In the genomic region with DNA sequence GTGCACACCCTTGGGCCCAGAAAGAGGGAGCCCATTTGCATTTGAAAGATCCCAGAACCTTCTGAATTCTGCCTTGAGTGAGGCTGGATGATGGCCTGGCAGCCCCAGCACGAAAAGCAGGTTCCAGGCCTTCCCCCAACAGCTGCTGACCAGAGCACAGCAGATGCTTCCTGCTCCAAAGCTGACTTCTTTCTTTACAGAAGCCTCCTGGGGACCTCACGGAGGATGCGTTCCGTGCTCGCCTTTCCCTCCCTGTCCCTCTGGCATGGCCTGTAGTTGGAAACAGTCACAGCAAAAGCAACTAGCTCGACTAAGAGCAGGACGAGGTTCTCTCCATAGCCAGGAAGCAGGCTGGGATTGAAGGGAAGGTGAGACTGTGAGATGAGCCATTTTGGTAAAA, we compare ENCODE assay signal across 20 cellular contexts.
A peak's percentile ranks its signal among the peaks of the same experiment; 100 is the strongest.
DNase-seq lines count a peak whose midpoint lies in the region; ATAC-seq, FAIRE-seq and TF ChIP-seq lines count a peak whose summit lies in the region.
"Had no signal": no experiment of that assay in that cellular context is flagged by ENCODE, and none has a peak within 500 bp of the region (broad histone marks: within the 10 kb centered on the region; RNA-seq: fewer than 3 reads in every experiment).

No MANE protein-coding gene starts in this region.

- H3K4me1 ChIP-seq in left ventricle myocardium inferior (no peaks in the 10 kb centered on the region), right cardiac atrium (ENCODE audit: control insufficient read depth, insufficient read depth, low read length) (no peaks in the 10 kb centered on the region), kidney (ENCODE audit: control insufficient read depth in 1 of 2, insufficient read depth in 1 of 2, low read depth in 1 of 2, low read length in 2 of 2) (no peaks in the 10 kb centered on the region), prostate gland (replicated peaks) (peaks cover 7% of the 10 kb centered on the region), Peyer's patch (peaks cover 0 to 13% (median 0%) of the 10 kb centered on the region in 4 donors)
- H3K4me1 ChIP-seq: A549 had no signal

- H3K27ac ChIP-seq in left ventricle myocardium inferior (replicated peaks) (no peak overlapping the region), right cardiac atrium (ENCODE audit: low read length) (no peak overlapping the region), VCaP (peak overlapping the region; percentile 99), kidney (ENCODE audit: low read depth in 2 of 2, low read length in 2 of 2) (no peak overlapping the region), prostate gland (no peak overlapping the region), Peyer's patch (no peak overlapping the region)
- H3K27ac ChIP-seq: A549 had no signal

- H3K9ac ChIP-seq in kidney (ENCODE audit: low read length in 2 of 2): no peak overlapping the region

- H3K36me3 ChIP-seq in left ventricle myocardium inferior (no peaks in the 10 kb centered on the region), kidney (ENCODE audit: control insufficient read depth in 1 of 2, insufficient read depth in 2 of 2, low read length in 2 of 2) (no peaks in the 10 kb centered on the region), prostate gland (no peaks in the 10 kb centered on the region), Peyer's patch (no peaks in the 10 kb centered on the region)

- no peak for FAIRE-seq in kidney (lab: Jason Lieb, UNC)
- FAIRE-seq: A549, GM12878, HepG2, K562 had no signal

- intact Hi-C loops in left ventricle myocardium inferior (cut with micrococcal nuclease) (no loop called here), right cardiac atrium (cut with DNase I) (no loop called here), kidney (cut with DNase I) (no loop called here), prostate gland (cut with DNase I) (no loop called here)

- no peaks in the 10 kb centered on the region for H3K9me3 ChIP-seq in left ventricle myocardium inferior (replicated peaks)
- no peaks in the 10 kb centered on the region for H3K9me3 ChIP-seq in right cardiac atrium (ENCODE audit: control insufficient read depth, low read length)
- no peaks in the 10 kb centered on the region for H3K9me3 ChIP-seq in kidney (ENCODE audit: control insufficient read depth in 1 of 2, low read length in 2 of 2)
- H3K9me3 ChIP-seq in prostate gland: no peaks in the 10 kb centered on the region
- no peaks in the 10 kb centered on the region for H3K9me3 ChIP-seq in Peyer's patch
- H3K9me3 ChIP-seq: A549 had no signal

- no peak overlapping the region for H3K4me3 ChIP-seq in left ventricle myocardium inferior
- H3K4me3 ChIP-seq in right cardiac atrium (ENCODE audit: low read length): no peak overlapping the region
- no peak overlapping the region for H3K4me3 ChIP-seq in kidney (ENCODE audit: low read length in 2 of 2)
- H3K4me3 ChIP-seq in prostate gland: no peak overlapping the region
- no peak overlapping the region for H3K4me3 ChIP-seq in Peyer's patch
- H3K4me3 ChIP-seq: A549, GM12878, GM23338, K562 had no signal

- no peak for ATAC-seq in right cardiac atrium
- ATAC-seq: A549, GM12878, GM23338, HepG2, K562 had no signal

- WGBS in right cardiac atrium: 26% methylated on average over 7 of the region's 7 CpGs
- WGBS in prostate gland: 55% methylated on average over 7 of the region's 7 CpGs

- DNase-seq in left ventricle myocardium inferior (peak; percentile 7), right cardiac atrium (no peak), kidney (peak; percentile 22), prostate gland (ENCODE audit: low spot score) (no peak), Peyer's patch (no peak), T1000 (lab: John Stamatoyannopoulos, UW) (no peak)
- DNase-seq: CD4-positive, CD25-positive, alpha-beta regulatory T cell; DMS79 treated with DMSO at 0.1 percent for 48 hours; HCEC 1CT; NCI-H1092; NCI-H1436; NCI-H187 treated with DMSO at 0.1 percent for 48 hours; NCI-H524 treated with DMSO at 0.1 percent for 48 hours; SHP77 had no signal

- TF ChIP-seq POLR2A in prostate gland (IDR thresholded peaks at IDR 0.05): no peak
- no peak for TF ChIP-seq POLR2A in Peyer's patch (IDR thresholded peaks at IDR 0.05)

- TF ChIP-seq CTCF in left ventricle myocardium inferior (IDR thresholded peaks at IDR 0.05; ENCODE audit: borderline replicate concordance) (no peak), VCaP (conservative IDR thresholded peaks at IDR 0.05) (no peak), kidney (IDR thresholded peaks at IDR 0.05; ENCODE audit: borderline replicate concordance, extremely low read depth, insufficient read depth) (no peak), prostate gland (IDR thresholded peaks at IDR 0.05) (no peak), Peyer's patch (IDR thresholded peaks at IDR 0.05) (no peak)

- H3K27me3 ChIP-seq in left ventricle myocardium inferior (ENCODE audit: low read depth) (peaks cover 83% of the 10 kb centered on the region), right cardiac atrium (ENCODE audit: control insufficient read depth, insufficient read depth) (no peaks in the 10 kb centered on the region), prostate gland (replicated peaks; ENCODE audit: insufficient read depth) (no peaks in the 10 kb centered on the region), Peyer's patch (no peaks in the 10 kb centered on the region)

Comparison
In these comparisons a context has a peak if more than half of its experiments do, and no peak if none do; other contexts are left out.
1. DNase-seq: peak in left ventricle myocardium inferior (single experiment) and kidney (single experiment); none in right cardiac atrium (0 of 3), prostate gland (single experiment), Peyer's patch (0 of 3) and T1000 (single experiment).